In the genomic region with DNA sequence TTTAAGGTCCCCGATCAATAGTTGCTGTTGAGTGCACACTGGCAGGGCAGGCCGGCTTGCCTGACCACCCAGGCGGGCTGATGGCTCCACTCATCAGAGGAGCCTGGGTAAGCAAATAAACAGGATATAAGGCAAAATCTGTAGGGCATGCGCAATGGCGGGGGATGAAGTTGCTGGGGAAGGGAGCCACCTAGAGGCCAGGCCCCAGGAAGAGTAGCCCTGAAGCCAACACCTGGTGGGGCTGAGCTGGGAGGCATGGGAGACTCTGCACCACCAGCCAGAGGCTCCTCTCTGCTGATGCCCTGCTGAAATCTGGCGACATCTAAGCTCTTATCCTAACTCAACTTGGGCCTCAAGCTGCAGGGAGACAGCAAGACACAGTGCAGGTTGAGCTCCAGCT, we compare ENCODE assay signal across 11 cellular contexts.
DNase-seq lines count a peak whose midpoint lies in the region; ATAC-seq and TF ChIP-seq lines count a peak whose summit lies in the region.
"Had no signal": no experiment of that assay in that cellular context is flagged by ENCODE, and none has a peak within 500 bp of the region (broad histone marks: within the 10 kb centered on the region; RNA-seq: fewer than 3 reads in every experiment).

No MANE protein-coding gene starts in this region.

- DNase-seq in UCSD-AML1 (lab: John Stamatoyannopoulos, UW; ENCODE audit: unreplicated experiment) (peak; percentile 21), iPS DF 19.7 (ENCODE audit: low read depth, low spot score) (peak; percentile 40), NCI-H2171 treated with DMSO at 0.1 percent for 48 hours (lab: John Stamatoyannopoulos, UW) (no peak)
- DNase-seq: activated T-cell treated with anti-CD3 and anti-CD28 coated beads, Interleukin-2, amount 50 U/mL, for 4 hours; NCI-H446 treated with DMSO at 0.1 percent for 48 hours; testis had no signal

- TF ChIP-seq CTCF in 22Rv1 (IDR thresholded peaks at IDR 0.05) = peak; percentile 79
- peak; percentile 38; the same call in 1 of the 2 replicates for TF ChIP-seq CTCF in GM12875 (IDR thresholded peaks at IDR 0.05; ENCODE audit: borderline replicate concordance, insufficient read depth, low read depth, low read length)

- H3K4me3 ChIP-seq in GM12875 (ENCODE audit: low read depth, low read length) = no peak overlapping the region
- H3K4me3 ChIP-seq: testis had no signal

- ATAC-seq in HG03565 (IDR thresholded peaks at IDR 0.05; ENCODE audit: unreplicated experiment) = no peak
- ATAC-seq in HG03378 (IDR thresholded peaks at IDR 0.05; ENCODE audit: unreplicated experiment) = no peak
- ATAC-seq in HG02763 (IDR thresholded peaks at IDR 0.05; ENCODE audit: unreplicated experiment) = no peak

- no peak overlapping the region for H3K27ac ChIP-seq in 22Rv1
- H3K27ac ChIP-seq: testis had no signal
